ENCODE assay signal across 25 cellular contexts in the genomic region with DNA sequence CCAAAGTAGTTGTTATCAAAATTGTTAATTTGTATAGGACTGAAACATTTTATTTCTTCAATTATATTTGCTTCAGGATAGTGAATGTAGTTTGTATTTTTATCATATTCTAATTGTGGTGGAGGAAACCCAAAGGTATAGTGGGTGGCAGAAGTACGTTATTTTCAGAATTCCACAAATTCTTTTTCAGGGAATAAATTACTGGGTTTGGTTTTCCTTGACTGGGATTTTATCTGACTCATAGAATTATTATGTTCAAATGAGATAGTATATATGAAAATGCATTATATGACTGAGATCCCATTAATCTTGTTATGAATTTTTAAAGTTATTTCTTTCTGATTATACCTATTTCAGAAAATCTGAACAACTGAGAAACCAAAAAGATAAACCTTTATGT.
DNase-seq lines count a peak whose midpoint lies in the region; ATAC-seq and TF ChIP-seq lines count a peak whose summit lies in the region.
"Had no signal": no experiment of that assay in that cellular context is flagged by ENCODE, and none has a peak within 500 bp of the region (broad histone marks: within the 10 kb centered on the region; RNA-seq: fewer than 3 reads in every experiment).

No MANE protein-coding gene starts in this region.

- no peak for TF ChIP-seq CTCF in MM.1S (IDR thresholded peaks at IDR 0.05; ENCODE audit: low read length)

- DNase-seq in HCEC 1CT (peak; percentile 20), hepatic stellate cell (ENCODE audit: low spot score) (peak; percentile 8), H4 (ENCODE audit: low spot score) (no peak), MM.1S (no peak)
- no peak for DNase-seq in activated naive CD8-positive, alpha-beta T cell treated with anti-CD3 and anti-CD28 coated beads for 36 hours
- DNase-seq: ACHN; Caco-2; CD4-positive, alpha-beta memory T cell; DMS 273 treated with DMSO at 0.1 percent for 48 hours; DMS79 treated with DMSO at 0.1 percent for 48 hours; NCI-H1092 treated with DMSO at 0.1 percent for 48 hours; NCI-H1436 treated with DMSO at 0.1 percent for 48 hours; NCI-H1930; NCI-H2227 treated with DMSO at 0.1 percent for 48 hours; NCI-H510A treated with DMSO at 0.1 percent for 48 hours; NCI-H774; NK-92 treated with Interleukin-12 subunit alpha and Interleukin-12 subunit beta, amount 100 ng/mL, for 24 hours had no signal

- H3K4me1 ChIP-seq in MM.1S (ENCODE audit: low read length) = no peaks in the 10 kb centered on the region
- H3K4me1 ChIP-seq: BLaER1 treated with 17β-estradiol and CSF1 and Interleukin-3, amounts not matched to agents 10 nM and 100 nM; Caco-2; SJSA1 had no signal

- peaks cover 8% of the 10 kb centered on the region for H3K9me3 Mint-ChIP-seq in activated naive CD8-positive, alpha-beta T cell treated with anti-CD3 and anti-CD28 coated beads for 36 hours

- H3K4me2 ChIP-seq in MM.1S (ENCODE audit: low read depth, low read length) = no peak overlapping the region
- H3K4me2 ChIP-seq: BLaER1 treated with 17β-estradiol and CSF1 and Interleukin-3, amounts not matched to agents 10 nM and 100 nM had no signal

- no peak overlapping the region for H3K27ac ChIP-seq in MM.1S (ENCODE audit: low read length)
- H3K27ac ChIP-seq: BLaER1 treated with 17β-estradiol and CSF1 and Interleukin-3, amounts not matched to agents 10 nM and 100 nM; SJSA1 had no signal

- ATAC-seq in SK-N-SH treated with all-trans-retinoic acid at 6 μM for 48 hours = peak; percentile 49; the same call in 2 of the 3 replicates
- no peak for ATAC-seq in HG02798 (IDR thresholded peaks at IDR 0.05; ENCODE audit: poor library complexity, unreplicated experiment)
- ATAC-seq: HepG2, K562, Panc1, Right ventricle myocardium inferior had no signal

- no peak overlapping the region for H2AFZ ChIP-seq in MM.1S (ENCODE audit: low read length)

- no peak overlapping the region for H3K9ac ChIP-seq in MM.1S (ENCODE audit: low read length)
- H3K9ac ChIP-seq: BLaER1 treated with 17β-estradiol and CSF1 and Interleukin-3, amounts not matched to agents 10 nM and 100 nM had no signal

- no peaks in the 10 kb centered on the region for H3K9me3 ChIP-seq in MM.1S (replicated peaks; ENCODE audit: insufficient read depth, low read length)
- H3K9me3 ChIP-seq: Caco-2, SJSA1 had no signal

- H3K27me3 Mint-ChIP-seq in activated naive CD8-positive, alpha-beta T cell treated with anti-CD3 and anti-CD28 coated beads for 36 hours = no peaks in the 10 kb centered on the region
- H3K27me3 Mint-ChIP-seq: CD4-positive, alpha-beta memory T cell had no signal

- H3K4me3 Mint-ChIP-seq in activated naive CD8-positive, alpha-beta T cell treated with anti-CD3 and anti-CD28 coated beads for 36 hours = no peak overlapping the region
- H3K4me3 Mint-ChIP-seq: CD4-positive, alpha-beta memory T cell had no signal

- no peaks in the 10 kb centered on the region for H3F3A ChIP-seq in MM.1S (ENCODE audit: insufficient read depth, low read length)

- peaks cover 31% of the 10 kb centered on the region for H3K36me3 Mint-ChIP-seq in activated naive CD8-positive, alpha-beta T cell treated with anti-CD3 and anti-CD28 coated beads for 36 hours

- no peak overlapping the region for H3K4me3 ChIP-seq in MM.1S (ENCODE audit: low read length)
- H3K4me3 ChIP-seq: BLaER1 treated with 17β-estradiol and CSF1 and Interleukin-3, amounts not matched to agents 10 nM and 100 nM; K562; SJSA1 had no signal

- no peaks in the 10 kb centered on the region; the same call in 1 of the 2 replicates for H3K36me3 ChIP-seq in MM.1S (replicated peaks; ENCODE audit: insufficient read depth, low read length)
- H3K36me3 ChIP-seq: SJSA1 had no signal

- no peaks in the 10 kb centered on the region for H3K27me3 ChIP-seq in MM.1S (replicated peaks; ENCODE audit: insufficient read depth, low read length)
- H3K27me3 ChIP-seq: BLaER1 treated with 17β-estradiol and CSF1 and Interleukin-3, amounts not matched to agents 10 nM and 100 nM; SJSA1 had no signal

- no peaks in the 10 kb centered on the region for H3K4me1 Mint-ChIP-seq in activated naive CD8-positive, alpha-beta T cell treated with anti-CD3 and anti-CD28 coated beads for 36 hours

- no peaks in the 10 kb centered on the region for H4K20me1 ChIP-seq in MM.1S (ENCODE audit: insufficient read depth, low read length)
- H4K20me1 ChIP-seq: BLaER1 treated with 17β-estradiol and CSF1 and Interleukin-3, amounts not matched to agents 10 nM and 100 nM had no signal

- H3K9me2 ChIP-seq in MM.1S (replicated peaks; ENCODE audit: insufficient read depth, low read length) = no peaks in the 10 kb centered on the region

- H3K79me2 ChIP-seq in MM.1S (ENCODE audit: low read length) = no peaks in the 10 kb centered on the region

- no peak overlapping the region for H3K27ac Mint-ChIP-seq in activated naive CD8-positive, alpha-beta T cell treated with anti-CD3 and anti-CD28 coated beads for 36 hours
- H3K27ac Mint-ChIP-seq: CD4-positive, alpha-beta memory T cell had no signal

TF ChIP-seq in SK-N-SH treated with all-trans-retinoic acid at 6 μM for 48 hours, 23 proteins besides CTCF, POLR2A, EP300 and RAD21:
- TF ChIP-seq TCF4 (CRISPR knock-in tag; IDR thresholded peaks at IDR 0.05; ENCODE audit: borderline replicate concordance) (no peak), BACH2 (CRISPR knock-in tag; IDR thresholded peaks at IDR 0.05; ENCODE audit: borderline replicate concordance) (no peak), RARB (CRISPR knock-in tag; IDR thresholded peaks at IDR 0.05) (no peak), ISL1 (CRISPR knock-in tag; IDR thresholded peaks at IDR 0.05) (peak; percentile 55), CSDC2 (CRISPR knock-in tag; IDR thresholded peaks at IDR 0.05) (no peak)
- TF ChIP-seq, protein P1, sequence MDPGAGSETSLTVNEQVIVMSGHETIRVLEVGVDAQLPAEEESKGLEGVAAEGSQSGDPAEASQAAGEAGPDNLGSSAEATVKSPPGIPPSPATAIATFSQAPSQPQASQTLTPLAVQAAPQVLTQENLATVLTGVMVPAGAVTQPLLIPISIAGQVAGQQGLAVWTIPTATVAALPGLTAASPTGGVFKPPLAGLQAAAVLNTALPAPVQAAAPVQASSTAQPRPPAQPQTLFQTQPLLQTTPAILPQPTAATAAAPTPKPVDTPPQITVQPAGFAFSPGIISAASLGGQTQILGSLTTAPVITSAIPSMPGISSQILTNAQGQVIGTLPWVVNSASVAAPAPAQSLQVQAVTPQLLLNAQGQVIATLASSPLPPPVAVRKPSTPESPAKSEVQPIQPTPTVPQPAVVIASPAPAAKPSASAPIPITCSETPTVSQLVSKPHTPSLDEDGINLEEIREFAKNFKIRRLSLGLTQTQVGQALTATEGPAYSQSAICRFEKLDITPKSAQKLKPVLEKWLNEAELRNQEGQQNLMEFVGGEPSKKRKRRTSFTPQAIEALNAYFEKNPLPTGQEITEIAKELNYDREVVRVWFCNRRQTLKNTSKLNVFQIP (CRISPR knock-in tag; IDR thresholded peaks at IDR 0.05; ENCODE audit: borderline replicate concordance, low read depth) = no peak

Comparison
In these comparisons a context has a peak if more than half of its experiments do, and no peak if none do; other contexts are left out.
1. DNase-seq: peak in HCEC 1CT (single experiment) and hepatic stellate cell (single experiment); none in H4 (single experiment), activated naive CD8-positive, alpha-beta T cell treated with anti-CD3 and anti-CD28 coated beads for 36 hours (single experiment) and MM.1S (single experiment).